23 cellular contexts compared by ENCODE assay signal in the genomic region with DNA sequence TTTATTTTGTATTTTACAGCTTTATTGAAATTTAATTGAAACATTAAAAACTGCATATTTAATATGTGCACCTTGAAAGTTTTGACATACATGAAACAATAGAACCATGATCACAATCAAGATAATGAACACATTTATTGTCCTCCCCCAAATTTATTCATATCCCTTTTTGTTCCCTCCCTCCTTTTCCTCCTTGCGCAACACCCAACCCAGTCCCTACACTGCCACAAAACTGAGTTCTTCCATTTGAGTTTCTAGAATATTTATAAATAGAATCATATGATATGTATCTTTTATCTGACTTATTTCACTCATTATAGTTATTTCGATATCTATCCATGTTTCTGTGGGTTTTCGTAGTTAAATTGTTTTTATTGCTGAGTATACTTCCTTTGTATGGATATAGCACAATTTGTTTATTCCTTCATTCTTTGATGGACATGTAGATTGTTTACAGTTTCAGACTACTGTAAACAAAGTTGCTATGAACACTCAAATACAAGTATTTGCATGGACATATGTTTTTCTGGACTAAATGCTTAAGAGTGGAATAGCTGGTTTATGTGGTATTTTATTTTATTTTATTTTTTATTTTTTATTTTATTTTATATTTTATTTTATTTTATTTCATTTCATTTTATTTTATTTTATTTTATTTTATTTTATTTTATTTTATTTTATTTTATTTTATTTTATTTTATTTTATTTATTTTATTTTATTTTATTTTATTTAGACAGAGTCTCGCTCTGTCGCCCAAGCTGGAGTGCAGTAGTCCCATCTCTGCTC.
"Had no signal": no experiment of that assay in that cellular context is flagged by ENCODE, and none has a peak within 500 bp of the region (broad histone marks: within the 10 kb centered on the region; RNA-seq: fewer than 3 reads in every experiment).

No MANE protein-coding gene starts in this region.

- H3K9me3 ChIP-seq: esophagus muscularis mucosa, gastroesophageal sphincter, left ventricle myocardium inferior, ovary, suprapubic skin, thyroid gland, upper lobe of left lung, uterus had no signal

- H3K9ac ChIP-seq: neural progenitor cell had no signal

- H3K4me2 ChIP-seq: neural progenitor cell had no signal

- ATAC-seq: gastroesophageal sphincter; natural killer cell treated with Interleukin-12 subunit alpha and Interleukin-12 subunit beta and Interleukin-15 and Interleukin-18, amount 100 ng/mL, for 72 hours; right cardiac atrium; stimulated activated effector memory CD8-positive, alpha-beta T cell treated with anti-CD3 and anti-CD28 coated beads, Interleukin-12 subunit alpha, Interleukin-12 subunit beta, amount 100 ng/mL, for 72 hours; stimulated activated naive CD8-positive, alpha-beta T cell treated with anti-CD3 and anti-CD28 coated beads, Interleukin-15, Interleukin-2, amounts not matched to agents 100 U/mL and 50 U/mL, for 24 hours had no signal

- H3K36me3 ChIP-seq: esophagus muscularis mucosa, gastroesophageal sphincter, left ventricle myocardium inferior, neural progenitor cell, ovary, suprapubic skin, thyroid gland, upper lobe of left lung, uterus had no signal

- H3K4me3 ChIP-seq: esophagus muscularis mucosa, gastroesophageal sphincter, left ventricle myocardium inferior, lung, neural progenitor cell, ovary, suprapubic skin, thyroid gland, upper lobe of left lung, uterus had no signal

- H3K4me1 ChIP-seq: esophagus muscularis mucosa, gastroesophageal sphincter, left ventricle myocardium inferior, neural progenitor cell, suprapubic skin, thyroid gland, upper lobe of left lung, uterus had no signal

- H3K27ac ChIP-seq: epithelial cell of prostate, esophagus muscularis mucosa, gastroesophageal sphincter, left ventricle myocardium inferior, neural progenitor cell, ovary, suprapubic skin, thyroid gland, upper lobe of left lung, uterus had no signal

- DNase-seq: effector memory CD4-positive, alpha-beta T cell; glutamatergic neuron; islet precursor cell; left ventricle myocardium inferior; mesenchymal stem cell; midbrain; nucleus accumbens; ovary; right cardiac atrium; stimulated activated CD4-positive, alpha-beta T cell treated with anti-CD3 and anti-CD28 coated beads, Interleukin-4, amount 100 ng/mL, for 1 hour; stimulated activated CD8-positive, alpha-beta memory T cell treated with anti-CD3 and anti-CD28 coated beads, Interleukin-4, amount 100 ng/mL, for 48 hours; stimulated activated naive CD8-positive, alpha-beta T cell treated with anti-CD3 and anti-CD28 coated beads, Interleukin-15, Interleukin-2, amounts not matched to agents 100 U/mL and 50 U/mL, for 24 hours; thyroid gland; uterus had no signal

- H2AFZ ChIP-seq: neural progenitor cell had no signal

- H3K27me3 ChIP-seq: esophagus muscularis mucosa, gastroesophageal sphincter, neural progenitor cell, ovary, suprapubic skin, thyroid gland, upper lobe of left lung, uterus had no signal
